Comparison of ENCODE assay signal across 1 cellular context in the genomic region with DNA sequence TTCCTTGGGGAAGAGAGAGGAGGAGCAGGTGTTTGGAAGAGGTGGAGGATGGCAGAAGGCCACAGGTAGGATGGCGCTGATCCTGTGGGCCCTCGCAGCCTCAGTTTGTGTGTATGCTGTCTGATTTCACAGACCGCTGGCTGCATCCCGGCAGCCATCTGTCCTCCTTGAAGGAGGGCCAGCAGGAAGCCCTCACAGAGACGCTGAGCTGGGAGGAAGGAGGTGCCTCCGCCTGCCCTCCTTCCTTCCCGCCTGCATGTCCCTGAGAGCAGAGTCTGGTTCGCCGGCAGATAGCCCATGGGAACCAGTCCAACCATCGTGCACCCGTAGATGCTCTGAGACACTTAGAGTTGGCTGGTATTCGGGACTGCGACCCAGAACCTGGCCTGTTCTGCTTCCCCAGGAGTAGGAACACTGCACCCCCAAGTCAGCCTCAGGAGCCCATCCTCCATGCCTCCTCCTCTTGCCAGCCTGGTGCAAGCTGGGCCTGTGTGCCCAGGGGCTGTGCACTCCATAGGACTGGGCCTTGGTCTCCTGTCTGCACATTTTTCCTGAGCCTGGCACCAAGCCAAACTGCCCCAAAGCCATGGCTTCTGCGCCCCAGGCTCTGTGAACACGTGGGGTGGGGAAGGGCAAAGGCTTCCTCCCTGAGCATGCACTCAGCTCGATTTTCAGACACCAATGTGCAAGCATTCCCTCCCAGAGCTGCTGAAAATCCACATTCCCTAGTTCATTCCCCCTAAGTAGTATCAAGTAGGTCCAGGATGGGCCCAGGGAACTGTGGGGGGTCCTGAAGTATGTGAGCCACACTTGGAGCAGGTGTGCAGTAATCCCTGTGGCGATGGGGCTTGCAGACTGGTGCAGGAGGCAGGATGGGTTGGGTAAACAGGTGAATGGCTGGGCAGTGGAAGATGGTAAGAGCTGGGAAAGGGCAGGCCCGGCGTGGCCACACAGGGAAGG.
TF ChIP-seq lines count a peak whose summit lies in the region.

No MANE protein-coding gene starts in this region.

TF ChIP-seq in IMR-90, 13 proteins besides CTCF, POLR2A, EP300 and RAD21:
- no peak for TF ChIP-seq RCOR1 (IDR thresholded peaks at IDR 0.05; ENCODE audit: insufficient replicate concordance, low read length)
- no peak for TF ChIP-seq CHD1 (IDR thresholded peaks at IDR 0.05; ENCODE audit: low read depth, low read length)
